Comparison of ENCODE assay signal across 8 cellular contexts in genomic region chr17:32483451-32484019, GRCh38. TPM values are rescaled to one million over a fixed set of nuclear protein-coding genes. Genes with fewer than 3 reads are reported as not detected.
DNase-seq lines count a peak whose midpoint lies in the region; ATAC-seq and TF ChIP-seq lines count a peak whose summit lies in the region.

No MANE protein-coding gene starts in this region.

- H3K27ac ChIP-seq in sigmoid colon: peak overlapping the region; percentile 39 to 68 (median 52)

- WGBS in sigmoid colon, 2 donors: 39 to 48% methylated on average over 7 of the region's 7 CpGs

- TF ChIP-seq CTCF in cardiac fibroblast (IDR thresholded peaks at IDR 0.05; ENCODE audit: low read depth, low read length): peak; percentile 83
- peak; percentile 20 to 50 (median 36) for TF ChIP-seq CTCF in sigmoid colon (IDR thresholded peaks at IDR 0.05)

- no peak for TF ChIP-seq EP300 in sigmoid colon (IDR thresholded peaks at IDR 0.05)

- ATAC-seq in HG03108 (IDR thresholded peaks at IDR 0.05; ENCODE audit: unreplicated experiment): no peak
- no peak for ATAC-seq in HG03097 (IDR thresholded peaks at IDR 0.05; ENCODE audit: low FRiP score, unreplicated experiment)

- peaks cover 0 to 28% (median 25%) of the 10 kb centered on the region in 4 donors for H3K4me1 ChIP-seq in sigmoid colon

- H3K9me3 ChIP-seq in iPS-18c (ENCODE audit: control insufficient read depth, insufficient read depth, low read length): no peaks in the 10 kb centered on the region
- H3K9me3 ChIP-seq in sigmoid colon: no peaks in the 10 kb centered on the region

- intact Hi-C loops in sigmoid colon (cut with DNase I): loop anchor here (10.0 kb wide), 1 partner anchor 391 kb away; the partner anchor contains the start of gene MYO1D

- no peaks in the 10 kb centered on the region for H3K27me3 ChIP-seq in sigmoid colon

- DNase-seq in GM04503 (ENCODE audit: low read depth) (peak; percentile 58), LHCN-M2 (ENCODE audit: low read depth) (peak; percentile 85), cardiac fibroblast (ENCODE audit: low read depth in 2 of 2) (peak; percentile 83 to 94), sigmoid colon (peak; percentile 81)

- H3K36me3 ChIP-seq in sigmoid colon: peaks cover 18 to 36% (median 24%) of the 10 kb centered on the region in 4 donors

- H3K4me3 ChIP-seq in cardiac fibroblast (replicated peaks in 1 of 2; ENCODE audit: low read depth in 2 of 2, low read length in 2 of 2): no peak overlapping the region
- H3K4me3 ChIP-seq in iPS-18c (ENCODE audit: insufficient read depth, low read depth, low read length): peak overlapping the region; percentile 15
- no peak overlapping the region for H3K4me3 ChIP-seq in sigmoid colon

- no peak for TF ChIP-seq POLR2A in sigmoid colon (IDR thresholded peaks at IDR 0.05)

TF ChIP-seq in PFSK-1, 5 proteins besides CTCF, POLR2A, EP300 and RAD21:
- TF ChIP-seq REST (IDR thresholded peaks at IDR 0.05; ENCODE audit: insufficient read depth in 1 of 2, low read depth in 2 of 2, low read length in 2 of 2) (no peak), FOXP2 (optimal IDR thresholded peaks at IDR 0.05; ENCODE audit: borderline replicate concordance, extremely low read depth, extremely low read length, insufficient read depth) (peak; percentile 22), POLR2AphosphoS5 (IDR thresholded peaks at IDR 0.05; ENCODE audit: low read depth, low read length) (no peak; the same call in 1 of the 2 replicates)

RNA-seq across cellular contexts. Expression of gene CDK5R1, which starts 3.3 kb away (rescaled TPM):
- total RNA-seq in LHCN-M2 (2014; rRNA removed) (4.2 and 8.6 TPM in 2 replicates), sigmoid colon (1 to 10 TPM in 3 of 4 donors, under 1 TPM in 1; 0.81 to 1.2 (median 1.1) TPM)
- 9.3 TPM for polyA plus RNA-seq in LHCN-M2 (2012)
- 4.7 TPM for polyA plus RNA-seq in PFSK-1 (2012; ENCODE audit: insufficient read length, low read depth)
- 1 to 10 TPM in 1 of 3 donors, under 1 TPM in 2; under 0.01 to 3.8 (median 0.46) TPM for polyA plus RNA-seq in sigmoid colon

RNA-seq across cellular contexts. Expression of gene PSMD11, which starts 39.2 kb away (rescaled TPM):
- 96.0 and 100.0 TPM in 2 replicates for total RNA-seq in LHCN-M2 (2014; rRNA removed)
- polyA plus RNA-seq in LHCN-M2 (2012): 95.3 TPM
- polyA plus RNA-seq in PFSK-1 (2012; ENCODE audit: insufficient read length, low read depth): 69.4 TPM
- 10 to 100 TPM; 42.4 to 59.8 (median 43.2) TPM for total RNA-seq in sigmoid colon
- 10 to 100 TPM; 42.0 to 71.7 (median 52.2) TPM for polyA plus RNA-seq in sigmoid colon
